In the genomic region with DNA sequence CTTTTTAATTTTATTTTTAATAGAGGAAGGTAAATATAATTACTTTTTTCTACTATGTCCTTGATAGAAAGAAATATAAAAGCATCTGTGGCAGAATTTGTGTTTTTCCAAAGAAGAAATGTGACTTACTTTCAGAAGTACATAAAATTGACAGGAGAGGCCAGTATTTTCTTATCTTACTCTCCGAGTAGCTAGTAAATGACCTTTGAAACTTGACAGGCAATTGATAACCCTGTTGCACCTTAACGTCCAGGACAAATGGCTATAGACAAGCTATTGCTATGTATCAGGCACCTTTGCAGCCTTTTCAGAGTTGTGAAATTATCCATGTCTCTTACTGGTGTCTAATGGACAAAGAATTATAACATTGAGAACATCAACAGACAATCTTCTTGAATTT, we compare ENCODE assay signal across 1 cellular context.
TF ChIP-seq lines count a peak whose summit lies in the region.

No MANE protein-coding gene starts in this region.

TF ChIP-seq in HepG2, 621 proteins besides CTCF, POLR2A, EP300 and RAD21 (continued from another document):
- TF ChIP-seq, protein P1, sequence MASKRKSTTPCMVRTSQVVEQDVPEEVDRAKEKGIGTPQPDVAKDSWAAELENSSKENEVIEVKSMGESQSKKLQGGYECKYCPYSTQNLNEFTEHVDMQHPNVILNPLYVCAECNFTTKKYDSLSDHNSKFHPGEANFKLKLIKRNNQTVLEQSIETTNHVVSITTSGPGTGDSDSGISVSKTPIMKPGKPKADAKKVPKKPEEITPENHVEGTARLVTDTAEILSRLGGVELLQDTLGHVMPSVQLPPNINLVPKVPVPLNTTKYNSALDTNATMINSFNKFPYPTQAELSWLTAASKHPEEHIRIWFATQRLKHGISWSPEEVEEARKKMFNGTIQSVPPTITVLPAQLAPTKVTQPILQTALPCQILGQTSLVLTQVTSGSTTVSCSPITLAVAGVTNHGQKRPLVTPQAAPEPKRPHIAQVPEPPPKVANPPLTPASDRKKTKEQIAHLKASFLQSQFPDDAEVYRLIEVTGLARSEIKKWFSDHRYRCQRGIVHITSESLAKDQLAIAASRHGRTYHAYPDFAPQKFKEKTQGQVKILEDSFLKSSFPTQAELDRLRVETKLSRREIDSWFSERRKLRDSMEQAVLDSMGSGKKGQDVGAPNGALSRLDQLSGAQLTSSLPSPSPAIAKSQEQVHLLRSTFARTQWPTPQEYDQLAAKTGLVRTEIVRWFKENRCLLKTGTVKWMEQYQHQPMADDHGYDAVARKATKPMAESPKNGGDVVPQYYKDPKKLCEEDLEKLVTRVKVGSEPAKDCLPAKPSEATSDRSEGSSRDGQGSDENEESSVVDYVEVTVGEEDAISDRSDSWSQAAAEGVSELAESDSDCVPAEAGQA (IDR thresholded peaks at IDR 0.05; ENCODE audit: low read depth), result no peak
- TF ChIP-seq, protein P1 (CRISPR knock-in tag; IDR thresholded peaks at IDR 0.05; ENCODE audit: borderline replicate concordance), result no peak
- TF ChIP-seq, protein P2, sequence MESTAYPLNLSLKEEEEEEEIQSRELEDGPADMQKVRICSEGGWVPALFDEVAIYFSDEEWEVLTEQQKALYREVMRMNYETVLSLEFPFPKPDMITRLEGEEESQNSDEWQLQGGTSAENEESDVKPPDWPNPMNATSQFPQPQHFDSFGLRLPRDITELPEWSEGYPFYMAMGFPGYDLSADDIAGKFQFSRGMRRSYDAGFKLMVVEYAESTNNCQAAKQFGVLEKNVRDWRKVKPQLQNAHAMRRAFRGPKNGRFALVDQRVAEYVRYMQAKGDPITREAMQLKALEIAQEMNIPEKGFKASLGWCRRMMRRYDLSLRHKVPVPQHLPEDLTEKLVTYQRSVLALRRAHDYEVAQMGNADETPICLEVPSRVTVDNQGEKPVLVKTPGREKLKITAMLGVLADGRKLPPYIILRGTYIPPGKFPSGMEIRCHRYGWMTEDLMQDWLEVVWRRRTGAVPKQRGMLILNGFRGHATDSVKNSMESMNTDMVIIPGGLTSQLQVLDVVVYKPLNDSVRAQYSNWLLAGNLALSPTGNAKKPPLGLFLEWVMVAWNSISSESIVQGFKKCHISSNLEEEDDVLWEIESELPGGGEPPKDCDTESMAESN (CRISPR knock-in tag; conservative IDR thresholded peaks at IDR 0.05), result no peak
- TF ChIP-seq, protein P3, sequence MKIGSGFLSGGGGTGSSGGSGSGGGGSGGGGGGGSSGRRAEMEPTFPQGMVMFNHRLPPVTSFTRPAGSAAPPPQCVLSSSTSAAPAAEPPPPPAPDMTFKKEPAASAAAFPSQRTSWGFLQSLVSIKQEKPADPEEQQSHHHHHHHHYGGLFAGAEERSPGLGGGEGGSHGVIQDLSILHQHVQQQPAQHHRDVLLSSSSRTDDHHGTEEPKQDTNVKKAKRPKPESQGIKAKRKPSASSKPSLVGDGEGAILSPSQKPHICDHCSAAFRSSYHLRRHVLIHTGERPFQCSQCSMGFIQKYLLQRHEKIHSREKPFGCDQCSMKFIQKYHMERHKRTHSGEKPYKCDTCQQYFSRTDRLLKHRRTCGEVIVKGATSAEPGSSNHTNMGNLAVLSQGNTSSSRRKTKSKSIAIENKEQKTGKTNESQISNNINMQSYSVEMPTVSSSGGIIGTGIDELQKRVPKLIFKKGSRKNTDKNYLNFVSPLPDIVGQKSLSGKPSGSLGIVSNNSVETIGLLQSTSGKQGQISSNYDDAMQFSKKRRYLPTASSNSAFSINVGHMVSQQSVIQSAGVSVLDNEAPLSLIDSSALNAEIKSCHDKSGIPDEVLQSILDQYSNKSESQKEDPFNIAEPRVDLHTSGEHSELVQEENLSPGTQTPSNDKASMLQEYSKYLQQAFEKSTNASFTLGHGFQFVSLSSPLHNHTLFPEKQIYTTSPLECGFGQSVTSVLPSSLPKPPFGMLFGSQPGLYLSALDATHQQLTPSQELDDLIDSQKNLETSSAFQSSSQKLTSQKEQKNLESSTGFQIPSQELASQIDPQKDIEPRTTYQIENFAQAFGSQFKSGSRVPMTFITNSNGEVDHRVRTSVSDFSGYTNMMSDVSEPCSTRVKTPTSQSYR (CRISPR knock-in tag; IDR thresholded peaks at IDR 0.05; ENCODE audit: borderline replicate concordance), result no peak
- TF ChIP-seq SRF (IDR thresholded peaks at IDR 0.05; ENCODE audit: low read depth, low read length), result no peak
- no peak for TF ChIP-seq SSRP1 (CRISPR knock-in tag; IDR thresholded peaks at IDR 0.05)
- TF ChIP-seq, protein P4, sequence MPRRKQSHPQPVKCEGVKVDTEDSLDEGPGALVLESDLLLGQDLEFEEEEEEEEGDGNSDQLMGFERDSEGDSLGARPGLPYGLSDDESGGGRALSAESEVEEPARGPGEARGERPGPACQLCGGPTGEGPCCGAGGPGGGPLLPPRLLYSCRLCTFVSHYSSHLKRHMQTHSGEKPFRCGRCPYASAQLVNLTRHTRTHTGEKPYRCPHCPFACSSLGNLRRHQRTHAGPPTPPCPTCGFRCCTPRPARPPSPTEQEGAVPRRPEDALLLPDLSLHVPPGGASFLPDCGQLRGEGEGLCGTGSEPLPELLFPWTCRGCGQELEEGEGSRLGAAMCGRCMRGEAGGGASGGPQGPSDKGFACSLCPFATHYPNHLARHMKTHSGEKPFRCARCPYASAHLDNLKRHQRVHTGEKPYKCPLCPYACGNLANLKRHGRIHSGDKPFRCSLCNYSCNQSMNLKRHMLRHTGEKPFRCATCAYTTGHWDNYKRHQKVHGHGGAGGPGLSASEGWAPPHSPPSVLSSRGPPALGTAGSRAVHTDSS (CRISPR knock-in tag; conservative IDR thresholded peaks at IDR 0.05), result no peak
- no peak for TF ChIP-seq ZNF558 (CRISPR knock-in tag; IDR thresholded peaks at IDR 0.05; ENCODE audit: borderline replicate concordance)
